ENCODE assay signal across 25 cellular contexts in the genomic region with DNA sequence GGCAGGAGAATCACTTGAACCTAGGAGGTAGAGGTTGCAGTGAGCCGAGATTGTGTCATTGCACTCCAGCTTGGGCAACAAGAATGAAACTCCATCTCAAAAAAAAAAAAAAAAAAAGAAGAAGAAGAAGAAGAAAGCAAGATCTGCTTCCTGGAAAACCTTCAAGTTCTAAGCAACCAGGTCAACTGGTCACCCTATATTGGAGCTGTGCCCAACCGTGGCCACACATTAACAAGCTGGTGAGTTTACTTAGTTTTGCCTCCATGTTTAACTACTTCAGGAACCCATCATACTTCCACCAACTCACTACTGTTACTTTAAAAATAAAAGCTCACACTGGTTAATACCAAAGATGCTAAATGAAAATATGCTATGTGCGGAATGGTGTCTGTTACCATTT.
"Had no signal": no experiment of that assay in that cellular context is flagged by ENCODE, and none has a peak within 500 bp of the region (broad histone marks: within the 10 kb centered on the region; RNA-seq: fewer than 3 reads in every experiment).

No MANE protein-coding gene starts in this region.

- H3K9me3 ChIP-seq: breast epithelium, esophagus squamous epithelium, left ventricle myocardium inferior, mucosa of descending colon, suprapubic skin, tibial artery, upper lobe of right lung had no signal

- H3K36me3 ChIP-seq: breast epithelium, esophagus squamous epithelium, left ventricle myocardium inferior, suprapubic skin, upper lobe of right lung had no signal

- H3K27ac ChIP-seq: breast epithelium, esophagus squamous epithelium, left ventricle myocardium inferior, skin epidermis, suprapubic skin, tibial artery, upper lobe of right lung had no signal

- DNase-seq: activated CD4-positive, alpha-beta memory T cell treated with anti-CD3 and anti-CD28 coated beads for 36 hours; activated CD4-positive, alpha-beta T cell treated with anti-CD3 and anti-CD28 coated beads, Interleukin-2, amount 10 ng/mL, durations not matched to agents 24 days and 14 days; activated CD4-positive, CD25-positive, alpha-beta regulatory T cell treated with anti-CD3 and anti-CD28 coated beads, Interleukin-2, amount 50 U/mL, for 72 hours; activated CD8-positive, alpha-beta memory T cell treated with anti-CD3 and anti-CD28 coated beads, Interleukin-2, amount 50 U/mL, for 4 hours; activated gamma-delta T cell treated with Interleukin-2 at 50 U/mL for 16 hours; activated naive CD4-positive, alpha-beta T cell treated with anti-CD3 and anti-CD28 coated beads, Interleukin-2, amount 50 U/mL, for 16 hours; activated T-cell treated with anti-CD3 and anti-CD28 coated beads, Interleukin-2, amount 50 U/mL, for 24 hours; amniotic stem cell; central memory CD4-positive, alpha-beta T cell; effector CD4-positive, alpha-beta T cell; esophagus squamous epithelium; foreskin melanocyte; glutamatergic neuron; left ventricle myocardium inferior; mucosa of descending colon; retina; stimulated activated CD4-positive, alpha-beta T cell treated with anti-CD3 and anti-CD28 coated beads, Interleukin-4, amount 100 ng/mL, for 24 hours; T-cell; tibial artery; upper lobe of right lung had no signal

- H3K27me3 ChIP-seq: breast epithelium, esophagus squamous epithelium, suprapubic skin, tibial artery, upper lobe of right lung had no signal

- H3K4me3 ChIP-seq: breast epithelium, esophagus squamous epithelium, left ventricle myocardium inferior, mucosa of descending colon, skin epidermis, suprapubic skin, tibial artery, upper lobe of right lung had no signal

- H3K4me1 ChIP-seq: breast epithelium, esophagus squamous epithelium, suprapubic skin, upper lobe of right lung had no signal

- ATAC-seq: mucosa of descending colon; sciatic nerve; stimulated activated memory B cell treated with anti-CD40 and anti-IgM and Interleukin-4, amounts not matched to agents 10 μg/mL and 1 μg/mL and 100 μg/mL, for 72 hours; T-cell; upper lobe of right lung had no signal
